In the genomic region with DNA sequence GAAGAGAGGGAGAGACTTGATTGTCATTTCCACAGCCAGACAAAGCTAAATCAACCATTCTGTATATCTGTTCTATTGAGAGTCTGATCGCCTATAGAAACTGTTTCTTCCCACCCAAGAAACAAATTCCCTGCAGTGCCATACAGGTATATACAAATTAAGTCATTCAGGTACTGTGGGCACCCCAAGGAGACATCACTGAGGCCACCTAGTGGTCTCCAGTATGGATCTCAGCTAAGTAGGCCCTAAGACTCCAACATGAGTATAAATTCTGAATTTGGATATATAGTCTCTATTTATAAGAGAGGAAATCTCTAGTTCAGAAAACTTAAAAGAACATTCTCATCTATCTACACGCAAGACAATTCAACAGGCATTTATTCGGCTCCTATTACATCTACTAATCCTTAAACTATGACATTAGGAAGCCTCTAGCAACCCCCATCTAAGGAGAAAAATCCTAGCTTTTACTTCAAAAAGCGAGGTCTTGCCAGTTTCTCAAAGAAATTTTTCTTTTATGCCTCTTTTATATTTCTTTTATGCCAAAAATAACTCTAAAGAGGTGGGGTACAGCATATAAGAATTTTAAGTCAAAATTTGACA, we compare ENCODE assay signal across 8 cellular contexts.
DNase-seq lines count a peak whose midpoint lies in the region; ATAC-seq and TF ChIP-seq lines count a peak whose summit lies in the region.

No MANE protein-coding gene starts in this region.

- H3K9me3 Mint-ChIP-seq in brain: no peaks in the 10 kb centered on the region

- ATAC-seq in GM18870 (IDR thresholded peaks at IDR 0.05; ENCODE audit: unreplicated experiment): no peak
- ATAC-seq in GM18873 (IDR thresholded peaks at IDR 0.05; ENCODE audit: low FRiP score, unreplicated experiment): no peak
- no peak for ATAC-seq in GM19455 (IDR thresholded peaks at IDR 0.05; ENCODE audit: unreplicated experiment)

- peaks cover 60% of the 10 kb centered on the region for H3K36me3 Mint-ChIP-seq in brain

- peak; percentile 42 for DNase-seq in ACHN
- peak; percentile 42 for DNase-seq in G401 (ENCODE audit: low spot score)
- peak; percentile 11 for DNase-seq in NCI-H345 treated with DMSO at 0.1 percent for 48 hours (lab: John Stamatoyannopoulos, UW; ENCODE audit: unreplicated experiment)
- peak; percentile 62 to 75 for DNase-seq in lung microvascular endothelial cell (ENCODE audit: low read depth in 2 of 2)

- H3K27me3 Mint-ChIP-seq in brain: no peaks in the 10 kb centered on the region

- no peak overlapping the region for H3K4me3 Mint-ChIP-seq in brain

- in situ Hi-C loops in ACHN (cut with HindIII; ENCODE audit: low pct_ligation_motif_present, low pct_unique_long_range_greater_than_20kb, low sequenced_read_pairs): no loop called here
- in situ Hi-C loops in G401 (cut with HindIII; ENCODE audit: low sequenced_read_pairs): no loop called here

- peaks cover 20% of the 10 kb centered on the region for H3K4me1 Mint-ChIP-seq in brain

- peak overlapping the region in 1 of 5 experiments; percentile 48 for H3K27ac Mint-ChIP-seq in brain

- TF ChIP-seq CTCF in brain (conservative IDR thresholded peaks at IDR 0.05): peak; percentile 68 to 82

Comparison
In these comparisons a context has a peak if more than half of its experiments do, and no peak if none do; other contexts are left out.
1. DNase-seq: peak in every context shown above with its lines; median percentile 68 in lung microvascular endothelial cell; 42 in ACHN; 42 in G401; 11 in NCI-H345 treated with DMSO at 0.1 percent for 48 hours.